In the genomic region with DNA sequence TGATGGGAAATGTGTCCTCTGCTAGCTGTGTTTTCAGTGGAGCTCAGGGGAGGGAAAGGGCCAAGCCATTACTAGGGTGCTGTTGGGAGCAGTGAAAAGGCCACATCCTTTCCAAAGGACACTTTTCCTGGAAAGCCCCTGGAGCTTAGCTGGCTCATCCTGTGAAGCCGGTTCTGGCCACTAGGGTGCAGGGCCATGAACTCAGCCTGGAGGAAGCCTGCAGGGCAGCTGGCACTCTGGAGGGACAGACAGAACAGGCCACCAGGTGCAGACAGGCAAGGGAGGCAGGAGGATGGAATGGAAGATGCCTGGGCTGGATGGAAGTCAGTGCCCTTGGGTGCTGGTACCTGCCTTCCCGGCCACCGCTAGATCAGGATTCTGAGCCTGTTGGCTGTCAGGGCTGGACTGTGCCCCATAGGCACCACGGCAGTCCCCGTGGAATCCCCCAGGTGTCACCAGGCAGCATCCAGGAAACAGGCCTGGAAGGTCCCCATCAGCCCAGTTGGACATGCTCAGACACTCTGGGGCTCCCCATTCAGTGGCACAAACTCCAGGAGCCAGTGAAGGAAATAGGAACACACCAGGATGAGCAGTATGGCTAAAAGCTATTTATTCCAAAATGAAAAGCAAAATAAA, we compare ENCODE assay signal across 9 cellular contexts.
A peak's percentile ranks its signal among the peaks of the same experiment; 100 is the strongest.
DNase-seq lines count a peak whose midpoint lies in the region; FAIRE-seq and TF ChIP-seq lines count a peak whose summit lies in the region.
"Had no signal": no experiment of that assay in that cellular context is flagged by ENCODE, and none has a peak within 500 bp of the region (broad histone marks: within the 10 kb centered on the region; RNA-seq: fewer than 3 reads in every experiment).

No MANE protein-coding gene starts in this region.

- no peak for DNase-seq in GM06990 (ENCODE audit: extremely low read depth, insufficient read length)
- DNase-seq in LNCaP clone FGC (ENCODE audit: low read depth), result no peak
- DNase-seq in bronchial epithelial cell (ENCODE audit: low read depth), result peak; percentile 3
- DNase-seq in neural progenitor cell (ENCODE audit: low spot score), result peak; percentile 60
- no peak for DNase-seq in GM19239 (ENCODE audit: insufficient read length, low spot score)
- no peak for DNase-seq in NCI-H226
- no peak for DNase-seq in esophagus squamous epithelium (lab: John Stamatoyannopoulos, UW)

- TF ChIP-seq POLR2A in esophagus squamous epithelium (IDR thresholded peaks at IDR 0.05), result no peak

- H3K4me3 ChIP-seq in GM06990 (replicated peaks; ENCODE audit: low read depth, low read length) (no peak overlapping the region), LNCaP clone FGC (ENCODE audit: low read depth, low read length) (no peak overlapping the region), bronchial epithelial cell (ENCODE audit: low read depth, low read length) (no peak overlapping the region), neural progenitor cell (no peak overlapping the region), esophagus squamous epithelium (no peak overlapping the region)

- no peak overlapping the region for H3K4me2 ChIP-seq in neural progenitor cell

- H3K27me3 ChIP-seq in GM06990 (replicated peaks; ENCODE audit: control insufficient read depth, insufficient read depth, low read length), result no peaks in the 10 kb centered on the region
- no peaks in the 10 kb centered on the region for H3K27me3 ChIP-seq in bronchial epithelial cell (ENCODE audit: control insufficient read depth, insufficient read depth, low read length)
- H3K27me3 ChIP-seq in neural progenitor cell, result no peaks in the 10 kb centered on the region
- no peaks in the 10 kb centered on the region for H3K27me3 ChIP-seq in esophagus squamous epithelium

- H3K79me2 ChIP-seq in neural progenitor cell (ENCODE audit: low read depth), result no peaks in the 10 kb centered on the region
- H3K79me2 ChIP-seq: parathyroid adenoma had no signal

- no peaks in the 10 kb centered on the region for H3K36me3 ChIP-seq in GM06990 (ENCODE audit: control insufficient read depth, insufficient read depth, low read length)
- no peaks in the 10 kb centered on the region for H3K36me3 ChIP-seq in bronchial epithelial cell (ENCODE audit: control insufficient read depth, insufficient read depth, low read length)
- H3K36me3 ChIP-seq in neural progenitor cell, result peaks cover 3% of the 10 kb centered on the region
- H3K36me3 ChIP-seq in esophagus squamous epithelium, result no peaks in the 10 kb centered on the region

- FAIRE-seq in bronchial epithelial cell (lab: Jason Lieb, UNC) (no peak), GM19239 (lab: Jason Lieb, UNC) (no peak)

- H3K27ac Mint-ChIP-seq in neural progenitor cell, result no peak overlapping the region
- H3K27ac Mint-ChIP-seq: stimulated activated effector memory CD8-positive, alpha-beta T cell treated with anti-CD3 and anti-CD28 coated beads, Interleukin-12 subunit alpha, Interleukin-12 subunit beta, amount 100 ng/mL, for 72 hours had no signal

- H3K4me1 ChIP-seq in neural progenitor cell, result no peaks in the 10 kb centered on the region
- no peaks in the 10 kb centered on the region for H3K4me1 ChIP-seq in esophagus squamous epithelium
- H3K4me1 ChIP-seq: parathyroid adenoma had no signal

- no peak overlapping the region for H2AFZ ChIP-seq in neural progenitor cell (replicated peaks)
- H2AFZ ChIP-seq: parathyroid adenoma had no signal

- H3K9me3 ChIP-seq in neural progenitor cell (ENCODE audit: low read depth) (peaks cover 5% of the 10 kb centered on the region), esophagus squamous epithelium (peaks cover 0 to 3% (median 0%) of the 10 kb centered on the region in 3 donors)

- peaks cover 5% of the 10 kb centered on the region for H3K27me3 Mint-ChIP-seq in neural progenitor cell (ENCODE audit: insufficient read depth, low read depth)

- intact Hi-C loops in esophagus squamous epithelium (cut with DNase I), result no loop called here

- peak; percentile 57 for TF ChIP-seq CTCF in GM06990 (IDR thresholded peaks at IDR 0.05; ENCODE audit: insufficient read depth, low read length, poor library complexity, severe bottlenecking)
- TF ChIP-seq CTCF in LNCaP clone FGC (IDR thresholded peaks at IDR 0.05; ENCODE audit: control insufficient read depth, extremely low read depth, insufficient read depth), result peak; percentile 37; the same call in 1 of the 2 replicates
- TF ChIP-seq CTCF in bronchial epithelial cell (IDR thresholded peaks at IDR 0.05; ENCODE audit: insufficient read depth, low read length, severe bottlenecking), result peak; percentile 37
- TF ChIP-seq CTCF in neural progenitor cell (IDR thresholded peaks at IDR 0.05), result peak; percentile 65
- peak in 1 of 6 experiments; percentile 32 for TF ChIP-seq CTCF in esophagus squamous epithelium (IDR thresholded peaks at IDR 0.05)

- no peaks in the 10 kb centered on the region for H3F3A ChIP-seq in neural progenitor cell (ENCODE audit: low read depth)

- no peaks in the 10 kb centered on the region for H3K4me1 Mint-ChIP-seq in neural progenitor cell

- H4K20me1 ChIP-seq in neural progenitor cell (ENCODE audit: low read depth), result no peaks in the 10 kb centered on the region

- H3K27ac ChIP-seq in neural progenitor cell (no peak overlapping the region), esophagus squamous epithelium (no peak overlapping the region)
- H3K27ac ChIP-seq: parathyroid adenoma had no signal

- no peaks in the 10 kb centered on the region for H3K9me3 Mint-ChIP-seq in neural progenitor cell

- H3K36me3 Mint-ChIP-seq in neural progenitor cell, result no peaks in the 10 kb centered on the region
- H3K36me3 Mint-ChIP-seq: stimulated activated effector memory CD8-positive, alpha-beta T cell treated with anti-CD3 and anti-CD28 coated beads, Interleukin-12 subunit alpha, Interleukin-12 subunit beta, amount 100 ng/mL, for 72 hours had no signal

- H3K9ac ChIP-seq in neural progenitor cell, result no peak overlapping the region
- H3K9ac ChIP-seq: parathyroid adenoma had no signal

- 71% methylated on average over 4 of the region's 5 CpGs; no CpG with 5 or more reads in 1 of the 2 donors for WGBS in esophagus squamous epithelium, 2 donors

- H3K4me3 Mint-ChIP-seq in neural progenitor cell, result no peak overlapping the region
- H3K4me3 Mint-ChIP-seq: stimulated activated effector memory CD8-positive, alpha-beta T cell treated with anti-CD3 and anti-CD28 coated beads, Interleukin-12 subunit alpha, Interleukin-12 subunit beta, amount 100 ng/mL, for 72 hours had no signal

Comparison
In these comparisons a context has a peak if more than half of its experiments do, and no peak if none do; other contexts are left out.
1. DNase-seq: peak in bronchial epithelial cell (single experiment) and neural progenitor cell (single experiment); none in GM06990 (single experiment), LNCaP clone FGC (single experiment), GM19239 (single experiment), NCI-H226 (single experiment) and esophagus squamous epithelium (single experiment).